Comparison of ENCODE assay signal across 9 cellular contexts in the genomic region with DNA sequence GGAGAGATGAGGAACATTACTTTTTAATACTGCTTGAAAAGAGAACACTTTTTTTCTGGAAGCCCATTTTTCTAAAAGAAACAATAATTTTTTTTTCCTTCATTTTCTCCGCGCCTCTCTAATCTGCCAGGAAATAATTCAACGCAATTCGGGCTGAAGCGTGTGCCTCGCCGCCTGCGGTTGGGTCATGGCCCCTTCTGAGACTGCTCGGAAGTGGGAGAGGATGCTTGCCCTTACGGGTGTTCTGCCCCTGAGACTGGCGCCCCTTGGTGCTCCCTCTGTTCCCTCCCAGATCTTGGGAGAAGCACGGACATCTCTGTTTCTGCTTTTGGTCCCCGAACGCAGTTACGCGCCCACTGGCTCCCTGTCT. TPM values are rescaled to one million over a fixed set of nuclear protein-coding genes. Genes with fewer than 3 reads are reported as not detected.
A peak's percentile ranks its signal among the peaks of the same experiment; 100 is the strongest.
DNase-seq lines count a peak whose midpoint lies in the region; ATAC-seq lines count a peak whose summit lies in the region.
"Had no signal": no experiment of that assay in that cellular context is flagged by ENCODE, and none has a peak within 500 bp of the region (broad histone marks: within the 10 kb centered on the region; RNA-seq: fewer than 3 reads in every experiment).

No MANE protein-coding gene starts in this region.

- peaks cover 56% of the 10 kb centered on the region for H3K27me3 ChIP-seq in iPS-18a (ENCODE audit: control insufficient read depth, insufficient read depth, low read length)
- H3K27me3 ChIP-seq in stomach smooth muscle (ENCODE audit: control insufficient read depth in 1 of 2, insufficient read depth in 2 of 2, low read length in 2 of 2) = peaks cover 26 to 39% of the 10 kb centered on the region in 2 donors

- DNase-seq in T-helper 1 cell (no peak), T-cell (no peak), SHP77 (lab: John Stamatoyannopoulos, UW) (no peak), RPMI8226 (no peak)

- peaks cover 55% of the 10 kb centered on the region for H3K27me3 Mint-ChIP-seq in T-helper 1 cell treated with Interleukin-12 subunit alpha and Interleukin-12 subunit beta and Interleukin-4 antibody, amounts not matched to agents 30 μg/mL and 1 μg/mL, for 36 hours (ENCODE audit: low read depth)
- peaks cover 43 to 59% of the 10 kb centered on the region in 2 donors for H3K27me3 Mint-ChIP-seq in T-cell

- peaks cover 4% of the 10 kb centered on the region for H3K9me3 Mint-ChIP-seq in T-helper 1 cell treated with Interleukin-12 subunit alpha and Interleukin-12 subunit beta and Interleukin-4 antibody, amounts not matched to agents 30 μg/mL and 1 μg/mL, for 36 hours
- peaks cover 0 to 3% (median 3%) of the 10 kb centered on the region in 3 donors for H3K9me3 Mint-ChIP-seq in T-cell

- H3K4me3 Mint-ChIP-seq in T-helper 1 cell treated with Interleukin-12 subunit alpha and Interleukin-12 subunit beta and Interleukin-4 antibody, amounts not matched to agents 30 μg/mL and 1 μg/mL, for 36 hours = peak overlapping the region; percentile 17
- H3K4me3 Mint-ChIP-seq in T-cell = peak overlapping the region; percentile 24 to 75 (median 58)

- H3K9me3 ChIP-seq in iPS-18a (ENCODE audit: control insufficient read depth, low read depth, low read length) = no peaks in the 10 kb centered on the region
- no peaks in the 10 kb centered on the region for H3K9me3 ChIP-seq in stomach smooth muscle (ENCODE audit: control insufficient read depth in 2 of 2, low read length in 2 of 2)

- H3K36me3 ChIP-seq in iPS-18a (ENCODE audit: control insufficient read depth, low read depth, low read length) (no peaks in the 10 kb centered on the region), stomach smooth muscle (ENCODE audit: control insufficient read depth in 2 of 2, insufficient read depth in 2 of 2, low read length in 2 of 2) (no peaks in the 10 kb centered on the region)

- H3K27ac Mint-ChIP-seq in T-helper 1 cell treated with Interleukin-12 subunit alpha and Interleukin-12 subunit beta and Interleukin-4 antibody, amounts not matched to agents 30 μg/mL and 1 μg/mL, for 36 hours = no peak overlapping the region
- no peak overlapping the region for H3K27ac Mint-ChIP-seq in T-cell

- H3K4me1 ChIP-seq in iPS-18a (ENCODE audit: control insufficient read depth, low read depth, low read length) (peaks cover 11% of the 10 kb centered on the region), stomach smooth muscle (ENCODE audit: control insufficient read depth, insufficient read depth, low read length) (peaks cover 23% of the 10 kb centered on the region)

- H3K27ac ChIP-seq in iPS-18a (ENCODE audit: low read length) (no peak overlapping the region), stomach smooth muscle (ENCODE audit: low read length) (no peak overlapping the region)
- H3K27ac ChIP-seq: C4-2B had no signal

- peaks cover 10% of the 10 kb centered on the region for H3K4me1 Mint-ChIP-seq in T-helper 1 cell treated with Interleukin-12 subunit alpha and Interleukin-12 subunit beta and Interleukin-4 antibody, amounts not matched to agents 30 μg/mL and 1 μg/mL, for 36 hours (ENCODE audit: low read depth)
- H3K4me1 Mint-ChIP-seq in T-cell = peaks cover 21 to 23% (median 22%) of the 10 kb centered on the region in 3 donors

- peak in 3 of 4 experiments; percentile 16 to 27 (median 23) for ATAC-seq in T-cell (replicated peaks in 1 of 4)
- ATAC-seq in activated CD4-positive, CD25-positive, alpha-beta regulatory T cell treated with anti-CD3 and anti-CD28 coated beads, Interleukin-2, amount 50 U/mL, for 24 hours = no peak

- POLR2A ChIA-PET in T-cell (lab: Charles Lee) = no interaction called here

- CTCF ChIA-PET in T-cell (lab: Charles Lee) = no interaction called here

- H3K36me3 Mint-ChIP-seq in T-helper 1 cell treated with Interleukin-12 subunit alpha and Interleukin-12 subunit beta and Interleukin-4 antibody, amounts not matched to agents 30 μg/mL and 1 μg/mL, for 36 hours (ENCODE audit: low read depth) = peaks cover 2% of the 10 kb centered on the region
- H3K36me3 Mint-ChIP-seq in T-cell = no peaks in the 10 kb centered on the region

- H3K9ac ChIP-seq in iPS-18a (ENCODE audit: low read length) = no peak overlapping the region
- H3K9ac ChIP-seq in stomach smooth muscle (ENCODE audit: low read length in 2 of 2) = no peak overlapping the region

- peak overlapping the region; percentile 48 for H3K4me3 ChIP-seq in iPS-18a (ENCODE audit: low read length)
- peak overlapping the region; percentile 44 to 72 for H3K4me3 ChIP-seq in stomach smooth muscle (ENCODE audit: low read length in 2 of 2)

RNA-seq across cellular contexts. Expression of a gene that starts 0.3 kb away (rescaled TPM):
- total RNA-seq in T-cell = under 1 TPM; 0.07 to 0.73 (median 0.41) TPM

Comparison
In these comparisons a context has a peak if more than half of its experiments do, and no peak if none do; other contexts are left out.
1. ATAC-seq: peak in T-cell (3 of 4); none in activated CD4-positive, CD25-positive, alpha-beta regulatory T cell treated with anti-CD3 and anti-CD28 coated beads, Interleukin-2, amount 50 U/mL, for 24 hours (0 of 2).